20 cellular contexts compared by ENCODE assay signal in the genomic region with DNA sequence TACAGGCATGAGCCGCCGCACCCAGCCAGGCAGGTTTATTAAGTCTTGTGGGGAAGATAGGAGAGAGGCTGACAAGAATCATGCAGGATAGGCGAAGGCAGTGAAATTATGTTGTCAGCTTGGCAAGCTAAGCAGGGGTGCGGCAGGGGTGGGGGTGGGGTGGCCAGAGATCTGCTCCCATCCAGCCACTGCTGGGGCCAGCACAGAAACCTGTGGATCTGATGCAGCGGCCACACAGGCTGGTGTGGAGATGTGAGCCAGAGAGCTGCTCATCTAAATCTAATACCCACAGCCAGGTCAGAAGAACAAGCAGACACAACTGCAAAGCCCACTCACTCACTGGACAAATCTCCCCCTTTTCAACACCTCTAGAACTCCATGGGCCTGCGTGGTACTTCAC.
DNase-seq lines count a peak whose midpoint lies in the region; ATAC-seq and TF ChIP-seq lines count a peak whose summit lies in the region.
"Had no signal": no experiment of that assay in that cellular context is flagged by ENCODE, and none has a peak within 500 bp of the region (broad histone marks: within the 10 kb centered on the region; RNA-seq: fewer than 3 reads in every experiment).

No MANE protein-coding gene starts in this region.

- ATAC-seq in lower lobe of right lung (no peak), omental fat pad (ENCODE audit: low FRiP score) (no peak)

- H3K9ac ChIP-seq in duodenal mucosa (ENCODE audit: low read depth in 1 of 2, low read length in 2 of 2) (no peak overlapping the region), skeletal muscle satellite cell (ENCODE audit: low read depth, low read length) (no peak overlapping the region)

- H3K4me1 ChIP-seq in Caco-2 (peaks cover 23% of the 10 kb centered on the region), duodenal mucosa (ENCODE audit: control insufficient read depth in 1 of 2, insufficient read depth in 2 of 2, low read length in 2 of 2) (peaks cover 15 to 30% of the 10 kb centered on the region in 2 donors), lower lobe of right lung (no peaks in the 10 kb centered on the region), skeletal muscle satellite cell (ENCODE audit: control insufficient read depth, insufficient read depth, low read length) (peaks cover 21% of the 10 kb centered on the region), right atrium auricular region (peaks cover 0 to 9% of the 10 kb centered on the region in 2 donors)

- H3K9me3 Mint-ChIP-seq in Caco-2 (ENCODE audit: unreplicated experiment): peaks cover 9% of the 10 kb centered on the region
- H3K9me3 Mint-ChIP-seq: activated B cell treated with CpG ODN at 0.5 μM for 24 hours, nephron had no signal

- no peaks in the 10 kb centered on the region for H3K36me3 ChIP-seq in Caco-2 (ENCODE audit: control insufficient read depth, insufficient read depth, low read length)
- H3K36me3 ChIP-seq in duodenal mucosa (ENCODE audit: control insufficient read depth in 1 of 2, insufficient read depth in 2 of 2, low read length in 2 of 2): no peaks in the 10 kb centered on the region
- no peaks in the 10 kb centered on the region for H3K36me3 ChIP-seq in lower lobe of right lung
- no peaks in the 10 kb centered on the region for H3K36me3 ChIP-seq in skeletal muscle satellite cell (ENCODE audit: insufficient read depth, low read length)
- H3K36me3 ChIP-seq in right atrium auricular region: no peaks in the 10 kb centered on the region
- H3K36me3 ChIP-seq: SJSA1 had no signal

- H3K27ac ChIP-seq in duodenal mucosa (ENCODE audit: low read depth, low read length) (peak overlapping the region; percentile 3), lower lobe of right lung (peak overlapping the region; percentile 44), right atrium auricular region (no peak overlapping the region)
- H3K27ac ChIP-seq: SJSA1 had no signal

- peak overlapping the region; percentile 74 for H3K4me2 ChIP-seq in skeletal muscle satellite cell (ENCODE audit: low read length)

- POLR2A ChIA-PET in Caco-2 (lab: Charles Lee): no interaction called here

- intact Hi-C loops in Caco-2 (cut with micrococcal nuclease; ENCODE audit: unreplicated experiment): no loop called here
- intact Hi-C loops in lower lobe of right lung (cut with DNase I): no loop called here

- no peaks in the 10 kb centered on the region for H3K9me3 ChIP-seq in Caco-2
- no peaks in the 10 kb centered on the region for H3K9me3 ChIP-seq in duodenal mucosa (ENCODE audit: control insufficient read depth in 1 of 2, low read length in 2 of 2)
- no peaks in the 10 kb centered on the region for H3K9me3 ChIP-seq in lower lobe of right lung
- H3K9me3 ChIP-seq in skeletal muscle satellite cell (replicated peaks; ENCODE audit: low read length): no peaks in the 10 kb centered on the region
- H3K9me3 ChIP-seq in right atrium auricular region: no peaks in the 10 kb centered on the region
- H3K9me3 ChIP-seq: SJSA1 had no signal

- no TSS peak for BruUV-seq in Caco-2 (replicated peaks; lab: Mats Ljungman, UMichigan)

- peaks cover 10% of the 10 kb centered on the region for H3K4me1 Mint-ChIP-seq in Caco-2 (ENCODE audit: low read depth, unreplicated experiment)
- H3K4me1 Mint-ChIP-seq: activated B cell treated with CpG ODN at 0.5 μM for 24 hours had no signal

- no peaks in the 10 kb centered on the region for H3K27me3 Mint-ChIP-seq in Caco-2 (ENCODE audit: insufficient read depth, unreplicated experiment)
- H3K27me3 Mint-ChIP-seq: activated B cell treated with CpG ODN at 0.5 μM for 24 hours had no signal

- CTCF ChIA-PET in Caco-2 (lab: Charles Lee): no interaction called here

- H3K27ac Mint-ChIP-seq in Caco-2 (ENCODE audit: unreplicated experiment): peak overlapping the region; percentile 59
- H3K27ac Mint-ChIP-seq: activated B cell treated with CpG ODN at 0.5 μM for 24 hours had no signal

- DNase-seq in Caco-2 (no peak), lower lobe of right lung (no peak), GM19238 (ENCODE audit: insufficient read length, low spot score) (no peak), omental fat pad (ENCODE audit: low spot score) (no peak), right atrium auricular region (ENCODE audit: low spot score) (no peak)
- no peak for DNase-seq in stimulated activated CD8-positive, alpha-beta memory T cell treated with anti-CD3 and anti-CD28 coated beads, Interleukin-4, amount 100 ng/mL, for 48 hours
- DNase-seq: activated B cell treated with CpG ODN at 0.5 μM for 24 hours; activated CD4-positive, alpha-beta T cell treated with anti-CD3 and anti-CD28 coated beads, Interleukin-2, amount 50 U/mL, for 48 hours; activated effector memory CD4-positive, alpha-beta T cell treated with anti-CD3 and anti-CD28 coated beads, Interleukin-2, amount 50 U/mL, for 16 hours; C1 segment of cervical spinal cord; DMS 273 treated with DMSO at 0.1 percent for 48 hours; foreskin melanocyte; GDM1; kidney; mesendoderm; NCI-H1930 had no signal

- TF ChIP-seq CTCF in Caco-2 (IDR thresholded peaks at IDR 0.05; ENCODE audit: insufficient read depth in 1 of 2, low read depth in 1 of 2, low read length in 1 of 2, severe bottlenecking in 1 of 2, unreplicated experiment in 1 of 2) (no peak), lower lobe of right lung (IDR thresholded peaks at IDR 0.05) (no peak), omental fat pad (IDR thresholded peaks at IDR 0.05) (no peak), right atrium auricular region (IDR thresholded peaks at IDR 0.05) (no peak)

- no peak overlapping the region for H3K4me3 ChIP-seq in Caco-2 (ENCODE audit: low read depth, low read length)
- no peak overlapping the region for H3K4me3 ChIP-seq in duodenal mucosa (ENCODE audit: low read depth in 1 of 2, low read length in 2 of 2)
- H3K4me3 ChIP-seq in lower lobe of right lung: no peak overlapping the region
- no peak overlapping the region for H3K4me3 ChIP-seq in skeletal muscle satellite cell (ENCODE audit: low read length)
- no peak overlapping the region for H3K4me3 ChIP-seq in right atrium auricular region
- H3K4me3 ChIP-seq: SJSA1 had no signal

- H3K36me3 Mint-ChIP-seq in Caco-2 (ENCODE audit: insufficient read depth, unreplicated experiment): no peaks in the 10 kb centered on the region

- H3K27me3 ChIP-seq in Caco-2 (replicated peaks; ENCODE audit: control insufficient read depth, insufficient read depth, low read length) (no peaks in the 10 kb centered on the region), duodenal mucosa (ENCODE audit: control insufficient read depth in 1 of 2, insufficient read depth in 2 of 2, low read length in 2 of 2) (no peaks in the 10 kb centered on the region), lower lobe of right lung (ENCODE audit: low read depth) (no peaks in the 10 kb centered on the region), skeletal muscle satellite cell (ENCODE audit: control insufficient read depth, insufficient read depth, low read length) (no peaks in the 10 kb centered on the region), right atrium auricular region (no peaks in the 10 kb centered on the region)
- H3K27me3 ChIP-seq: SJSA1 had no signal

- no peak overlapping the region for H3K4me3 Mint-ChIP-seq in Caco-2 (ENCODE audit: unreplicated experiment)
- H3K4me3 Mint-ChIP-seq: activated B cell treated with CpG ODN at 0.5 μM for 24 hours, nephron had no signal

Comparison
In these comparisons a context has a peak if more than half of its experiments do, and no peak if none do; other contexts are left out.
1. H3K27ac ChIP-seq: peak in duodenal mucosa (single experiment) and lower lobe of right lung (single experiment); none in right atrium auricular region (0 of 2).